In the genomic region with DNA sequence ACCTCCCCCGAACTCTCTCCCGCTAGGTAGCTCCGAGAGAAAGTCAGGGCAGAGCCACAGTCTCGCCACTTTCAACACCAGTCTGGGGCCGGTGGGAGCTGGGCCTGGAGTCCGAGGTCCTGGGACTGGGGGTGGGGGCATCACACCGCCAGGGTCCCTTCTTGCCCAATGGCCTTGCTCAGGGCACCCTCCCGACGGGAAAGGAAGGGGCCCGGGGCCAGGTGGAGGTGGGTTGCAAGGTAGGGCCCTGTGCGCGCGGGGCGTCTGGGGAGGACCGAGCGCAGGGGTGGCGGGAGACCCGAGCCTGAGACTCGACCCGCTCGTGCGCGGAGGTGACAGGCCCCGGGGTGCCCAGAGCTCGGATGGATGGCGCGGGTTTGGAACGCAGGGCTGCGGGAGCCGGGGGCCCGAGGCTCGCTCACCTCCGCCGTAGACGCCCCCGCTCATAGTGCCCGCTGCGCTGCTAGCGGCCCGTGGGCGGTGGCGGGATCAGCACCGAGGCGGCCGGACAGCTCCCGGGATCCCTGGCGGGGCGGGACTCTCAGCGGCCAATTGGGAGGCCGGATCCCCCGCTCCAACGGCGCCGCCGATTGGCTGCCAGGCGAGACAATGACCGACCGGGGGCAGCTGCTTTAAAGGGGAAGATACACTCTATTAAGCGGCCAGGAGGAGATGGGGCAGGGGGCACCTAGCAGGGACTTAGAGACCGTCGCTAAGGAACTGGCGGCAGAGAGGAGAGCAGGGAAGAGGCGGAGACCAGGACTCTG, we compare ENCODE assay signal across 8 cellular contexts.
DNase-seq lines count a peak whose midpoint lies in the region; ATAC-seq lines count a peak whose summit lies in the region.

ACTL6B (minus strand) TSS at position 541 of the 767 bp plus-strand sequence; CDS start at position 447, 94 bp downstream.

- H3K27me3 Mint-ChIP-seq in activated naive CD8-positive, alpha-beta T cell treated with anti-CD3 and anti-CD28 coated beads, Interleukin-2, amount 50 U/mL, for 24 hours: peaks cover 49% of the 10 kb centered on the region

- H3K4me1 Mint-ChIP-seq in activated naive CD8-positive, alpha-beta T cell treated with anti-CD3 and anti-CD28 coated beads, Interleukin-2, amount 50 U/mL, for 24 hours: no peaks in the 10 kb centered on the region

- H3K27me3 ChIP-seq in NT2/D1 (ENCODE audit: insufficient read depth, insufficient read length): peaks cover 22% of the 10 kb centered on the region

- ATAC-seq in activated naive CD8-positive, alpha-beta T cell treated with anti-CD3 and anti-CD28 coated beads, Interleukin-2, amount 50 U/mL, for 24 hours: peak; percentile 43
- no peak for ATAC-seq in HG03571 (IDR thresholded peaks at IDR 0.05; ENCODE audit: unreplicated experiment)
- no peak for ATAC-seq in GM19328 (IDR thresholded peaks at IDR 0.05; ENCODE audit: unreplicated experiment)

- no peaks in the 10 kb centered on the region for H3K4me1 ChIP-seq in NT2/D1 (ENCODE audit: insufficient read depth, insufficient read length)

- DNase-seq in activated T-cell treated with anti-CD3 and anti-CD28 coated beads for 1 hour (ENCODE audit: low read depth): peak; percentile 36
- DNase-seq in activated T-cell treated with anti-CD3 and anti-CD28 coated beads for 4 hours: no peak
- no peak for DNase-seq in NT2/D1 (ENCODE audit: low read depth, low spot score)
- peak; percentile 68 for DNase-seq in activated naive CD8-positive, alpha-beta T cell treated with anti-CD3 and anti-CD28 coated beads, Interleukin-2, amount 50 U/mL, for 24 hours
- peak; percentile 60 to 77 for DNase-seq in stimulated activated CD4-positive, alpha-beta T cell treated with anti-CD3 and anti-CD28 coated beads, Interleukin-2, amount 100 ng/mL, for 24 hours

- H3K9me3 Mint-ChIP-seq in activated naive CD8-positive, alpha-beta T cell treated with anti-CD3 and anti-CD28 coated beads, Interleukin-2, amount 50 U/mL, for 24 hours: no peaks in the 10 kb centered on the region

- no peaks in the 10 kb centered on the region for H3K36me3 ChIP-seq in NT2/D1 (ENCODE audit: insufficient read depth, insufficient read length, low read length)

- no peaks in the 10 kb centered on the region for H3K36me3 Mint-ChIP-seq in activated naive CD8-positive, alpha-beta T cell treated with anti-CD3 and anti-CD28 coated beads, Interleukin-2, amount 50 U/mL, for 24 hours (ENCODE audit: low read depth)

- H3K9ac ChIP-seq in NT2/D1 (ENCODE audit: insufficient read length, low read depth): no peak within 1 kb of the TSS

- H3K4me3 ChIP-seq in NT2/D1 (ENCODE audit: insufficient read length, low read depth) (peak within 1 kb of the TSS; percentile 4), iPS-18c (ENCODE audit: insufficient read depth, low read depth, low read length) (peak within 1 kb of the TSS; percentile 43)

- H3K27ac Mint-ChIP-seq in activated naive CD8-positive, alpha-beta T cell treated with anti-CD3 and anti-CD28 coated beads, Interleukin-2, amount 50 U/mL, for 24 hours: no peak within 1 kb of the TSS

- H3K4me3 Mint-ChIP-seq in activated naive CD8-positive, alpha-beta T cell treated with anti-CD3 and anti-CD28 coated beads, Interleukin-2, amount 50 U/mL, for 24 hours: no peak within 1 kb of the TSS

- no peaks in the 10 kb centered on the region for H3K9me3 ChIP-seq in NT2/D1 (ENCODE audit: insufficient read depth, low read length)
- peaks cover 2% of the 10 kb centered on the region for H3K9me3 ChIP-seq in iPS-18c (ENCODE audit: control insufficient read depth, insufficient read depth, low read length)

Comparison
In these comparisons a context has a peak if more than half of its experiments do, and no peak if none do; other contexts are left out.
1. DNase-seq: peak in activated T-cell treated with anti-CD3 and anti-CD28 coated beads for 1 hour (single experiment), activated naive CD8-positive, alpha-beta T cell treated with anti-CD3 and anti-CD28 coated beads, Interleukin-2, amount 50 U/mL, for 24 hours (single experiment) and stimulated activated CD4-positive, alpha-beta T cell treated with anti-CD3 and anti-CD28 coated beads, Interleukin-2, amount 100 ng/mL, for 24 hours (2 of 2); none in activated T-cell treated with anti-CD3 and anti-CD28 coated beads for 4 hours (single experiment) and NT2/D1 (single experiment).